In the genomic region with DNA sequence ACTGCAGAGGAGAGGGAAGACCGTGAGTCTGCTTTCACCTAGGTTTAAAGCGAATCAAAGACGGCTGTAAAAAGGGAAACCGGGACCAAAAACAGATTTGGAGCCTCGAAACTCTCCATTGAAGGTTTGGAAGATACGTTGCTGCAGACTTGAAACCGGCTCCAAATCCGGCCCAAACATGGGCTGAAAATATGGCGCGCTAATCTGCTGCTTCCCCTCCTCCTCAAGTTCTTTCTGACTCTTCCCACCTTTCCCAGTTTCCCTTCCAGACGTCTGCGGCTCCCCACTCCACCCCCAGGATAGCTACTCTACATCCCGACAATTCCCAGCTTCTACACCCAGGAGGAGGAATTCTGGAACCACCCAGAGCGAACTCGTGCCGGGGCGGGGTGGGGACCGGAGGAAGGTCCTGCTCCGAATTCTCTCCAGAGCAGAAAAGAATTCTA, we compare ENCODE assay signal across 8 cellular contexts. TPM values are rescaled to one million over a fixed set of nuclear protein-coding genes. Genes with fewer than 3 reads are reported as not detected.
DNase-seq lines count a peak whose midpoint lies in the region; ATAC-seq, FAIRE-seq and TF ChIP-seq lines count a peak whose summit lies in the region.

No MANE protein-coding gene starts in this region.

- H3K4me1 ChIP-seq in iPS-15b (ENCODE audit: control insufficient read depth, insufficient read depth, low read length) (peaks cover 29% of the 10 kb centered on the region), skeletal muscle satellite cell (ENCODE audit: control insufficient read depth, insufficient read depth, low read length) (peaks cover 12% of the 10 kb centered on the region)

- no peak for TF ChIP-seq CTCF in GM12865 (IDR thresholded peaks at IDR 0.05; ENCODE audit: insufficient read depth, low read depth, low read length, missing control alignments)

- no peaks in the 10 kb centered on the region for H3K9me3 Mint-ChIP-seq in activated naive CD8-positive, alpha-beta T cell treated with anti-CD3 and anti-CD28 coated beads for 36 hours

- in situ Hi-C loops in KBM-7 (cut with MboI; ENCODE audit: low pct_unique_long_range_greater_than_20kb, low sequenced_read_pairs) = loop anchor here (25.0 kb wide), 1 partner anchor 599 kb away; no protein-coding TSS in a partner anchor

- H3K36me3 ChIP-seq in iPS-15b (ENCODE audit: control insufficient read depth, insufficient read depth, low read length) = no peaks in the 10 kb centered on the region
- H3K36me3 ChIP-seq in skeletal muscle satellite cell (ENCODE audit: insufficient read depth, low read length) = no peaks in the 10 kb centered on the region

- H3K27me3 Mint-ChIP-seq in activated naive CD8-positive, alpha-beta T cell treated with anti-CD3 and anti-CD28 coated beads for 36 hours = peaks cover 53% of the 10 kb centered on the region

- H3K9ac ChIP-seq in iPS-15b (ENCODE audit: low read depth, low read length) (no peak overlapping the region), skeletal muscle satellite cell (ENCODE audit: low read depth, low read length) (peak overlapping the region; percentile 16)

- H3K36me3 Mint-ChIP-seq in activated naive CD8-positive, alpha-beta T cell treated with anti-CD3 and anti-CD28 coated beads for 36 hours = no peaks in the 10 kb centered on the region

- peaks cover 26% of the 10 kb centered on the region for H3K4me1 Mint-ChIP-seq in activated naive CD8-positive, alpha-beta T cell treated with anti-CD3 and anti-CD28 coated beads for 36 hours

- H3K4me3 ChIP-seq in GM12865 (ENCODE audit: low read depth, low read length) = peak overlapping the region; percentile 77
- peak overlapping the region; percentile 50 for H3K4me3 ChIP-seq in iPS-15b (ENCODE audit: low read depth, low read length)
- H3K4me3 ChIP-seq in skeletal muscle satellite cell (ENCODE audit: low read length) = peak overlapping the region; percentile 71

- H3K4me2 ChIP-seq in skeletal muscle satellite cell (ENCODE audit: low read length) = peak overlapping the region; percentile 94

- H3K4me3 Mint-ChIP-seq in activated naive CD8-positive, alpha-beta T cell treated with anti-CD3 and anti-CD28 coated beads for 36 hours = peak overlapping the region; percentile 89

- peaks cover 99% of the 10 kb centered on the region for H3K27me3 ChIP-seq in iPS-15b (ENCODE audit: control insufficient read depth, insufficient read depth, low read length)
- H3K27me3 ChIP-seq in skeletal muscle satellite cell (ENCODE audit: control insufficient read depth, insufficient read depth, low read length) = peaks cover 62% of the 10 kb centered on the region

- no peak for DNase-seq in GM12865 (ENCODE audit: low read depth)
- no peak for DNase-seq in activated naive CD8-positive, alpha-beta T cell treated with anti-CD3 and anti-CD28 coated beads for 36 hours
- no peak for DNase-seq in RCC 7860 (ENCODE audit: low spot score)
- DNase-seq in KBM-7 = no peak

- FAIRE-seq in RCC 7860 (lab: Jason Lieb, UNC) = no peak

- no peak overlapping the region for H3K27ac Mint-ChIP-seq in activated naive CD8-positive, alpha-beta T cell treated with anti-CD3 and anti-CD28 coated beads for 36 hours

- ATAC-seq in activated CD4-positive, CD25-positive, alpha-beta regulatory T cell treated with anti-CD3 and anti-CD28 coated beads, Interleukin-2, amount 50 U/mL, for 24 hours = no peak
- no peak for ATAC-seq in GM18868 (IDR thresholded peaks at IDR 0.05; ENCODE audit: unreplicated experiment)

- H3K9me3 ChIP-seq in iPS-15b (ENCODE audit: control insufficient read depth, insufficient read depth, low read length) (no peaks in the 10 kb centered on the region), skeletal muscle satellite cell (replicated peaks; ENCODE audit: low read length) (no peaks in the 10 kb centered on the region)

RNA-seq across cellular contexts. Expression of a gene that starts 8.7 kb away (rescaled TPM):
- under 1 TPM; 0.50 to 0.97 TPM for total RNA-seq in activated naive CD8-positive, alpha-beta T cell treated with anti-CD3 and anti-CD28 coated beads for 36 hours
- under 0.01 TPM in 1 of 2 replicates, not detected in the other for total RNA-seq in skeletal muscle satellite cell (2012; rRNA removed)
